8 cellular contexts compared by ENCODE assay signal in genomic region chr3:127791221-127791913, GRCh38. TPM values are rescaled to one million over a fixed set of nuclear protein-coding genes. Genes with fewer than 3 reads are reported as not detected.
DNase-seq lines count a peak whose midpoint lies in the region; ATAC-seq and TF ChIP-seq lines count a peak whose summit lies in the region.

No MANE protein-coding gene starts in this region.

- H3K4me3 ChIP-seq in testis = no peak overlapping the region

- peak; percentile 85 for ATAC-seq in GM21723 (IDR thresholded peaks at IDR 0.05; ENCODE audit: unreplicated experiment)

- peaks cover 40% of the 10 kb centered on the region for H3K4me1 ChIP-seq in testis

- intact Hi-C loops in testis (cut with DNase I; ENCODE audit: low total_unique reads) = no loop called here

- no peaks in the 10 kb centered on the region for H3K9me3 ChIP-seq in testis

- H3K27me3 ChIP-seq in testis = no peaks in the 10 kb centered on the region

- H3K36me3 ChIP-seq in testis (ENCODE audit: low read depth, missing control alignments) = no peaks in the 10 kb centered on the region

- peak; percentile 34 for DNase-seq in activated effector memory CD4-positive, alpha-beta T cell treated with anti-CD3 and anti-CD28 coated beads, Interleukin-2, amount 50 U/mL, for 16 hours
- no peak for DNase-seq in activated effector memory CD4-positive, alpha-beta T cell treated with Interleukin-2 at 50 U/mL for 16 hours
- DNase-seq in M059J (ENCODE audit: low read depth) (peak; percentile 96), UCSD-AML1 (lab: John Stamatoyannopoulos, UW; ENCODE audit: unreplicated experiment) (peak; percentile 34), hepatic stellate cell (ENCODE audit: low spot score) (peak; percentile 49), testis (peak; percentile 33)
- DNase-seq in stimulated activated CD4-positive, alpha-beta T cell treated with anti-CD3 and anti-CD28 coated beads, Interleukin-12 subunit alpha, Interleukin-12 subunit beta, amount 100 ng/mL, for 4 hours = no peak

- WGBS in testis, 2 donors = 47 to 55% methylated on average over 9 of the region's 9 CpGs

- no peak for TF ChIP-seq CTCF in testis (IDR thresholded peaks at IDR 0.05)

- peak overlapping the region; percentile 15 to 52 for H3K27ac ChIP-seq in testis

- TF ChIP-seq POLR2A in testis (IDR thresholded peaks at IDR 0.05) = no peak

RNA-seq across cellular contexts. Expression of gene MGLL, which starts 30.9 kb away (rescaled TPM):
- 11.9 and 17.0 TPM in 2 replicates for total RNA-seq in M059J (2014; rRNA removed; shearing (Covaris generic))
- total RNA-seq in testis = 10 to 100 TPM; 18.3 to 19.2 TPM
- polyA plus RNA-seq in testis (ENCODE audit: insufficient read depth, low read depth, low replicate concordance) = 26.0 TPM

Comparison
In these comparisons a context has a peak if more than half of its experiments do, and no peak if none do; other contexts are left out.
1. DNase-seq: peak in activated effector memory CD4-positive, alpha-beta T cell treated with anti-CD3 and anti-CD28 coated beads, Interleukin-2, amount 50 U/mL, for 16 hours (single experiment), M059J (single experiment), UCSD-AML1 (single experiment), hepatic stellate cell (single experiment) and testis (single experiment); none in activated effector memory CD4-positive, alpha-beta T cell treated with Interleukin-2 at 50 U/mL for 16 hours (single experiment) and stimulated activated CD4-positive, alpha-beta T cell treated with anti-CD3 and anti-CD28 coated beads, Interleukin-12 subunit alpha, Interleukin-12 subunit beta, amount 100 ng/mL, for 4 hours (single experiment).